In the genomic region with DNA sequence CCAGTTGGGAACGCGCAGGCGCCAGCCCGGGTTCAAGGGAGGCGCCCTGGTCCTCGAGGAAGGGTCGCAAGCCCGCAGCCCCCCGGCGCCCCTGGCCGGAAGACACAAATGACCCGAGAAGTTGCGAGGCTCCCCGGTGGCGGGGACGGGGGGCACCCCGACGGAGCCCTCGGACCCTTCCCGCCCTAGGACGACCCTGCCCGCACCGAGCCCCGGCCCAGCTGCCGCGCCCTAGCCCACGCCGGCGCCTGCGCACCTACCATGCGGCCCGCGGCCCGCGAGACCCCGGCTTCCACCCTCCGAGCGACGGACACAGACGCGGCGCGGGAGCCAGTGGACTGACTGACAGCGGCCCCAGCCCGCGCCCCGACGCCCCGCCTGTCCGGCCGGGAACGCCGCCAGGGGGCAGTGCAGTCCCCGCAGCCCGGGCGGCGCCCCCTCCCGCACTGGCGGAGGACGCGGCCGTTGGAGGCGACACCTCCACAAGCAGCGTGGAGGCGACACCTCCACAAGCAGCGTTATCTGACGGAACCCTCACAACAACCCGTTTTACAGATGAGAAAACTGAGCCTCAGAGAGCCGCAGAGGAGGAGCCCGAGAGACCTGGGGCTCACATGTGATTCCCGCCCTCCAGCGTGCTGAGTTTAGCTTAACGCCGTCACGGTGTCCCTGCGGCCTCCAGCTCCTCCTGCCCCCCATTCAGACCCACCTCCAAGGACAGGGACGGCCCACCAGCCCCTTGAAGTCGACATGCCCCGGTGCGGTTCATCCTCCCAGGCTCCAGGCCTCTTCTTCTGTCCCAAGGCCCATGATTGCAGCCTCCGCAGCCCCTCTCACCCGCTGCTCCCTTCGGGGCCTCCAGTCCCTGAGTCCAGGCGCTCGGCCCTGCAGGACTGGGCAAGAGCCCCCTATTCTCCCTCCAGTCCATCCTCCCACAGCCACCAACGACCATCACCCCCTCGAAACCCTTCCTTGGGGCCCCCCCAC, we compare ENCODE assay signal across 1 cellular context.
TF ChIP-seq lines count a peak whose summit lies in the region.

A gene with protein sequence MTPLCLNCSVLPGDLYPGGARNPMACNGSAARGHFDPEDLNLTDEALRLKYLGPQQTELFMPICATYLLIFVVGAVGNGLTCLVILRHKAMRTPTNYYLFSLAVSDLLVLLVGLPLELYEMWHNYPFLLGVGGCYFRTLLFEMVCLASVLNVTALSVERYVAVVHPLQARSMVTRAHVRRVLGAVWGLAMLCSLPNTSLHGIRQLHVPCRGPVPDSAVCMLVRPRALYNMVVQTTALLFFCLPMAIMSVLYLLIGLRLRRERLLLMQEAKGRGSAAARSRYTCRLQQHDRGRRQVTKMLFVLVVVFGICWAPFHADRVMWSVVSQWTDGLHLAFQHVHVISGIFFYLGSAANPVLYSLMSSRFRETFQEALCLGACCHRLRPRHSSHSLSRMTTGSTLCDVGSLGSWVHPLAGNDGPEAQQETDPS (minus strand): TSS at position 347 of the 987 bp plus-strand sequence. CDS start 84 bp downstream, at position 263.

TF ChIP-seq in HepG2, 621 proteins besides CTCF, POLR2A, EP300 and RAD21 (continued from another document and continues in another):
- TF ChIP-seq SNAPC2 (CRISPR knock-in tag; IDR thresholded peaks at IDR 0.05) (no peak; the same call in 1 of the 2 replicates), ZNF331 (CRISPR knock-in tag; IDR thresholded peaks at IDR 0.05) (0 out of 2 replicates have a peak, but pooled peaks have one; percentile 51), TEAD2 (CRISPR knock-in tag; IDR thresholded peaks at IDR 0.05) (no peak), IRF9 (CRISPR knock-in tag; IDR thresholded peaks at IDR 0.05; ENCODE audit: borderline replicate concordance) (no peak), ZFP37 (CRISPR knock-in tag; IDR thresholded peaks at IDR 0.05; ENCODE audit: borderline replicate concordance) (no peak), ZNF737 (CRISPR knock-in tag; IDR thresholded peaks at IDR 0.05; ENCODE audit: borderline replicate concordance) (no peak), ESRRA (CRISPR knock-in tag; IDR thresholded peaks at IDR 0.05; ENCODE audit: low read depth) (no peak), KDM5B (CRISPR knock-in tag; IDR thresholded peaks at IDR 0.05; ENCODE audit: borderline replicate concordance) (peak; percentile 19; the same call in 1 of the 2 replicates), ZNF841 (CRISPR knock-in tag; IDR thresholded peaks at IDR 0.05; ENCODE audit: borderline replicate concordance) (no peak), ZNF292 (CRISPR knock-in tag; IDR thresholded peaks at IDR 0.05; ENCODE audit: borderline replicate concordance, low read depth) (no peak), MAFG (CRISPR knock-in tag; IDR thresholded peaks at IDR 0.05) (no peak), RFX1 (IDR thresholded peaks at IDR 0.05) (no peak), FOXM1 (CRISPR knock-in tag; IDR thresholded peaks at IDR 0.05) (no peak), ZNF263 (CRISPR knock-in tag; IDR thresholded peaks at IDR 0.05) (no peak), ZNF34 (CRISPR knock-in tag; IDR thresholded peaks at IDR 0.05; ENCODE audit: borderline replicate concordance) (no peak), ZFP36 (IDR thresholded peaks at IDR 0.05; ENCODE audit: borderline replicate concordance, low read depth, low read length, partially characterized antibody) (no peak), ZBTB4 (CRISPR knock-in tag; IDR thresholded peaks at IDR 0.05; ENCODE audit: borderline replicate concordance) (no peak), MTF2 (CRISPR knock-in tag; IDR thresholded peaks at IDR 0.05; ENCODE audit: borderline replicate concordance) (no peak; the same call in 1 of the 2 replicates), ZNF616 (CRISPR knock-in tag; IDR thresholded peaks at IDR 0.05; ENCODE audit: low read depth) (no peak), MIXL1 (CRISPR knock-in tag; IDR thresholded peaks at IDR 0.05) (no peak), GTF3A (CRISPR knock-in tag; conservative IDR thresholded peaks at IDR 0.05) (no peak), ELF4 (CRISPR knock-in tag; IDR thresholded peaks at IDR 0.05; ENCODE audit: borderline replicate concordance) (no peak), PHB2 (IDR thresholded peaks at IDR 0.05; ENCODE audit: partially characterized antibody) (no peak), REST (IDR thresholded peaks at IDR 0.05; ENCODE audit: borderline replicate concordance in 1 of 2, low read depth in 1 of 2, low read length in 2 of 2) (no peak), ZNF512B (CRISPR knock-in tag; IDR thresholded peaks at IDR 0.05; ENCODE audit: borderline replicate concordance) (no peak), KLF11 (CRISPR knock-in tag; IDR thresholded peaks at IDR 0.05) (no peak), FOXP1 (IDR thresholded peaks at IDR 0.05) (no peak), FOXP1 (CRISPR knock-in tag; IDR thresholded peaks at IDR 0.05) (no peak), SMARCC2 (IDR thresholded peaks at IDR 0.05) (no peak), SNAI1 (CRISPR knock-in tag; IDR thresholded peaks at IDR 0.05; ENCODE audit: borderline replicate concordance) (no peak), NFKB2 (CRISPR knock-in tag; IDR thresholded peaks at IDR 0.05; ENCODE audit: borderline replicate concordance) (peak; percentile 7; the same call in 1 of the 2 replicates), U2AF2 (IDR thresholded peaks at IDR 0.05; ENCODE audit: low read depth, low read length) (no peak), NR0B2 (CRISPR knock-in tag; IDR thresholded peaks at IDR 0.05) (0 out of 2 replicates have a peak, but pooled peaks have one; percentile 63), KLF13 (CRISPR knock-in tag; IDR thresholded peaks at IDR 0.05) (no peak), ATF3 (CRISPR knock-in tag; IDR thresholded peaks at IDR 0.05) (no peak), ZNF503 (CRISPR knock-in tag; IDR thresholded peaks at IDR 0.05) (no peak), POLR2AphosphoS5 (IDR thresholded peaks at IDR 0.05; ENCODE audit: low read depth, low read length) (no peak), MTA1 (CRISPR knock-in tag; IDR thresholded peaks at IDR 0.05; ENCODE audit: borderline replicate concordance) (no peak), HNRNPLL (IDR thresholded peaks at IDR 0.05; ENCODE audit: low read depth, low read length, poor library complexity, severe bottlenecking) (peak; percentile 23)
- TF ChIP-seq, protein P1, sequence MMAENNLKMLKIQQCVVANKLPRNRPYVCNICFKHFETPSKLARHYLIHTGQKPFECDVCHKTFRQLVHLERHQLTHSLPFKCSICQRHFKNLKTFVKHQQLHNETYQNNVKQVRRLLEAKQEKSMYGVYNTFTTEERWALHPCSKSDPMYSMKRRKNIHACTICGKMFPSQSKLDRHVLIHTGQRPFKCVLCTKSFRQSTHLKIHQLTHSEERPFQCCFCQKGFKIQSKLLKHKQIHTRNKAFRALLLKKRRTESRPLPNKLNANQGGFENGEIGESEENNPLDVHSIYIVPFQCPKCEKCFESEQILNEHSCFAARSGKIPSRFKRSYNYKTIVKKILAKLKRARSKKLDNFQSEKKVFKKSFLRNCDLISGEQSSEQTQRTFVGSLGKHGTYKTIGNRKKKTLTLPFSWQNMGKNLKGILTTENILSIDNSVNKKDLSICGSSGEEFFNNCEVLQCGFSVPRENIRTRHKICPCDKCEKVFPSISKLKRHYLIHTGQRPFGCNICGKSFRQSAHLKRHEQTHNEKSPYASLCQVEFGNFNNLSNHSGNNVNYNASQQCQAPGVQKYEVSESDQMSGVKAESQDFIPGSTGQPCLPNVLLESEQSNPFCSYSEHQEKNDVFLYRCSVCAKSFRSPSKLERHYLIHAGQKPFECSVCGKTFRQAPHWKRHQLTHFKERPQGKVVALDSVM (CRISPR knock-in tag; IDR thresholded peaks at IDR 0.05) = peak; percentile 32; the same call in 1 of the 2 replicates
